ENCODE assay signal across 18 cellular contexts in genomic region chr12:1947081-1947480, GRCh38. TPM values are rescaled to one million over a fixed set of nuclear protein-coding genes. Genes with fewer than 3 reads are reported as not detected.
DNase-seq lines count a peak whose midpoint lies in the region; ATAC-seq and TF ChIP-seq lines count a peak whose summit lies in the region.
"Had no signal": no experiment of that assay in that cellular context is flagged by ENCODE, and none has a peak within 500 bp of the region (broad histone marks: within the 10 kb centered on the region; RNA-seq: fewer than 3 reads in every experiment).

No MANE protein-coding gene starts in this region.

- H3K9me3 ChIP-seq in HEK293 (ENCODE audit: control insufficient read depth, insufficient read depth, low read depth, low read length) (no peaks in the 10 kb centered on the region), muscle layer of duodenum (ENCODE audit: control insufficient read depth in 1 of 2, low read length in 2 of 2) (no peaks in the 10 kb centered on the region)
- H3K9me3 ChIP-seq: colonic mucosa, right atrium auricular region had no signal

- POLR2A ChIA-PET in HEK293 (lab: Yijun Ruan, JAX), result no interaction called here

- H3K27me3 Mint-ChIP-seq in chondrocyte (ENCODE audit: low read depth) (no peaks in the 10 kb centered on the region), osteocyte (ENCODE audit: unreplicated experiment) (no peaks in the 10 kb centered on the region)

- DNase-seq in AG08395 (ENCODE audit: low spot score) (peak; percentile 75), chondrocyte (ENCODE audit: low spot score) (no peak), osteocyte (ENCODE audit: extremely low spot score, unreplicated experiment) (no peak), epidermal melanocyte (ENCODE audit: insufficient read length, low spot score) (no peak), NCI-H1436 (lab: John Stamatoyannopoulos, UW) (no peak)
- DNase-seq: activated CD4-positive, CD25-positive, alpha-beta regulatory T cell treated with anti-CD3 and anti-CD28 coated beads, Interleukin-2, amount 50 U/mL, for 72 hours; activated effector memory CD4-positive, alpha-beta T cell treated with Interleukin-2 at 50 U/mL for 16 hours; aorta; colonic mucosa; NCI-H187 treated with DMSO at 0.1 percent for 48 hours; SIG-M5; substantia nigra had no signal

- H3K4me3 ChIP-seq in HEK293 (ENCODE audit: low read depth, low read length) (no peak overlapping the region), muscle layer of duodenum (ENCODE audit: low read depth in 1 of 2, low read length in 2 of 2) (no peak overlapping the region)
- H3K4me3 ChIP-seq: colonic mucosa, lung, right atrium auricular region had no signal

- H3K9me3 Mint-ChIP-seq in chondrocyte (ENCODE audit: low read depth), result peaks cover 7% of the 10 kb centered on the region
- peaks cover 4% of the 10 kb centered on the region for H3K9me3 Mint-ChIP-seq in osteocyte (ENCODE audit: unreplicated experiment)
- H3K9me3 Mint-ChIP-seq: T-helper 1 cell treated with Interleukin-12 subunit alpha and Interleukin-12 subunit beta and Interleukin-4 antibody, amounts not matched to agents 30 μg/mL and 1 μg/mL, for 36 hours had no signal

- peaks cover 46% of the 10 kb centered on the region for H3K36me3 Mint-ChIP-seq in chondrocyte (ENCODE audit: low read depth)
- H3K36me3 Mint-ChIP-seq in osteocyte (ENCODE audit: unreplicated experiment), result peaks cover 79% of the 10 kb centered on the region

- TF ChIP-seq CTCF in HEK293 (tag by site-specific recombination; IDR thresholded peaks at IDR 0.05) (no peak), chondrocyte (IDR thresholded peaks at IDR 0.05) (no peak), osteocyte (IDR thresholded peaks at IDR 0.05) (no peak)

- peaks cover 14 to 60% of the 10 kb centered on the region in 2 experiments for H3K36me3 ChIP-seq in HEK293 (ENCODE audit: control insufficient read depth in 2 of 2, insufficient read depth in 1 of 2, low read length in 2 of 2)
- peaks cover 16 to 32% of the 10 kb centered on the region in 2 donors for H3K36me3 ChIP-seq in muscle layer of duodenum (ENCODE audit: control insufficient read depth in 1 of 2, insufficient read depth in 2 of 2, low read length in 2 of 2)
- H3K36me3 ChIP-seq: colonic mucosa had no signal

- H3K4me1 ChIP-seq in HEK293 (ENCODE audit: control insufficient read depth, insufficient read depth, low read length), result no peaks in the 10 kb centered on the region
- peaks cover 14 to 17% of the 10 kb centered on the region in 2 donors for H3K4me1 ChIP-seq in muscle layer of duodenum (ENCODE audit: control insufficient read depth in 1 of 2, insufficient read depth in 2 of 2, low read length in 2 of 2)
- H3K4me1 ChIP-seq: colonic mucosa had no signal

- H3K27ac Mint-ChIP-seq in chondrocyte (ENCODE audit: unreplicated experiment) (peak overlapping the region; percentile 56), osteocyte (ENCODE audit: unreplicated experiment) (no peak overlapping the region)
- H3K27ac Mint-ChIP-seq: T-helper 1 cell treated with Interleukin-12 subunit alpha and Interleukin-12 subunit beta and Interleukin-4 antibody, amounts not matched to agents 30 μg/mL and 1 μg/mL, for 36 hours had no signal

- H3K27ac ChIP-seq in HEK293 (ENCODE audit: extremely low read depth, low read depth, low read length) (no peak overlapping the region), muscle layer of duodenum (ENCODE audit: low read length) (peak overlapping the region; percentile 76)
- H3K27ac ChIP-seq: colonic mucosa, right atrium auricular region had no signal

- peaks cover 16% of the 10 kb centered on the region for H3K4me1 Mint-ChIP-seq in chondrocyte (ENCODE audit: low read depth)
- no peaks in the 10 kb centered on the region for H3K4me1 Mint-ChIP-seq in osteocyte (ENCODE audit: unreplicated experiment)

- CTCF ChIA-PET in HEK293 (lab: Yijun Ruan, JAX), result interaction anchor here (0.8 kb wide), 1 partner anchor 155 kb away, joined by 3 read pairs; no protein-coding TSS in a partner anchor

- H3K27me3 ChIP-seq in muscle layer of duodenum (ENCODE audit: low read depth, low read length), result no peaks in the 10 kb centered on the region
- H3K27me3 ChIP-seq: colonic mucosa, right atrium auricular region had no signal

- H3K4me3 Mint-ChIP-seq in chondrocyte (ENCODE audit: unreplicated experiment) (no peak overlapping the region), osteocyte (ENCODE audit: unreplicated experiment) (no peak overlapping the region)
- H3K4me3 Mint-ChIP-seq: T-helper 1 cell treated with Interleukin-12 subunit alpha and Interleukin-12 subunit beta and Interleukin-4 antibody, amounts not matched to agents 30 μg/mL and 1 μg/mL, for 36 hours had no signal

- ATAC-seq in GM18511 (IDR thresholded peaks at IDR 0.05; ENCODE audit: unreplicated experiment), result no peak

TF ChIP-seq in HEK293, 187 proteins besides CTCF, POLR2A, EP300 and RAD21:
- TF ChIP-seq TSHZ1 (tag by site-specific recombination; IDR thresholded peaks at IDR 0.05; ENCODE audit: borderline replicate concordance) (no peak), ZNF660 (tag by site-specific recombination; IDR thresholded peaks at IDR 0.05) (no peak), FEZF1 (tag by site-specific recombination; IDR thresholded peaks at IDR 0.05) (no peak), ZFHX2 (tag by site-specific recombination; conservative IDR thresholded peaks at IDR 0.05) (peak; percentile 45), EGR2 (tag by site-specific recombination; IDR thresholded peaks at IDR 0.05; ENCODE audit: low read depth) (peak; percentile 55), ZBTB20 (tag by site-specific recombination; IDR thresholded peaks at IDR 0.05) (no peak), GLI2 (tag by site-specific recombination; IDR thresholded peaks at IDR 0.05; ENCODE audit: borderline replicate concordance, low read depth) (no peak)
TF ChIP-seq in HEK293: peak in this region for 2.

RNA-seq across cellular contexts. Expression of gene CACNA2D4, which starts 28.6 kb away (rescaled TPM):
- total RNA-seq in chondrocyte (0.30 to 0.92 TPM in 2 of 3 replicates, not detected in the other), osteocyte (not detected in 2 replicates)

RNA-seq across cellular contexts. Expression of gene DCP1B, which starts 57.2 kb away (rescaled TPM):
- total RNA-seq in chondrocyte (12.2 to 15.9 TPM (median 12.7 TPM) in 3 replicates), osteocyte (12.5 and 14.4 TPM in 2 replicates)
